ENCODE assay signal across 14 cellular contexts in the genomic region with DNA sequence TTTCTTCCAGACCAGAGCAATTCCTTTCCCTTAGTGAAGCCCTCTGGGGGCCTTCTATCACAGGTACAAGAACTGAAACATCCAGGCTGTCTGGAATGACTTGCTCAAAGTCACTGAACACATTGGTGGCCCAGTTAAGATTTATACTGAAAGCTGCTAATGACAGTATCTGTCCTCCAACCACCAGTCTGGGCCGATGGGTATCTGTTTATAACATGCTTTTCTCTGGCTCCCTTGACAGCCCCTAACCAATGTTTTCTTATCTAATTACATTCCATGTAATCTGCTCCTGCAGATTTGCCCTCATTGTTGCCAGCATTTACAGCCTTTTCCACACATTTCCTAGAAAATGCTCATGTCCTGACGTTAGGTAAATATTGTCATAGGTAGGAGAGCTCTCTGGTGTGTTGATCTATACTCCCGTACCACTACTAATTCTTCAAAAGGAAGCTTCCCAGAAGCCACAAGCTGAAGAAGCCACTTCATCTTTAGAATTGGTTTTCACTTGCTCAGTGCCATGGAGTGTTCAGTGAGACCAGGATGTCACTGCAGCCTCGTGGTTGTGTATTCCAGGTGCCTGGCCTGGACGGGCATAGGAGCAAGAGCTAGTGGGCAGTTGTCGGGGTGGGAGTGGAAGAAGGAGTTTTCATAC.
"Had no signal": no experiment of that assay in that cellular context is flagged by ENCODE, and none has a peak within 500 bp of the region (broad histone marks: within the 10 kb centered on the region; RNA-seq: fewer than 3 reads in every experiment).

No MANE protein-coding gene starts in this region.

- ATAC-seq: gastrocnemius medialis had no signal

- DNase-seq: activated CD4-positive, alpha-beta T cell treated with anti-CD3 and anti-CD28 coated beads, Interleukin-2, amount 50 U/mL, for 48 hours; activated CD4-positive, CD25-positive, alpha-beta regulatory T cell treated with anti-CD3 and anti-CD28 coated beads, Interleukin-2, amount 50 U/mL, for 72 hours; activated gamma-delta T cell; activated T-cell treated with anti-CD3 and anti-CD28 coated beads, Interleukin-2, amount 50 U/mL, for 48 hours; amygdala; cortex of kidney; effector CD8-positive, alpha-beta T cell; gastrocnemius medialis; islet precursor cell; left ventricle myocardium inferior; posterior cingulate gyrus; stimulated activated CD4-positive, alpha-beta T cell treated with anti-CD3 and anti-CD28 coated beads, Interleukin-4, amount 100 ng/mL, for 4 hours had no signal

- H3K27ac ChIP-seq: gastrocnemius medialis, left ventricle myocardium inferior, right atrium auricular region, skin epidermis had no signal

- H3K9me3 ChIP-seq: gastrocnemius medialis, left ventricle myocardium inferior, right atrium auricular region had no signal

- H3K4me1 ChIP-seq: right atrium auricular region had no signal

- H3K36me3 ChIP-seq: gastrocnemius medialis, left ventricle myocardium inferior, right atrium auricular region had no signal

- H3K4me3 ChIP-seq: gastrocnemius medialis, left ventricle myocardium inferior, right atrium auricular region, skin epidermis had no signal

- H3K27me3 ChIP-seq: gastrocnemius medialis, right atrium auricular region had no signal
